Comparison of ENCODE assay signal across 8 cellular contexts in genomic region chr5:172697123-172698121, GRCh38. TPM values are rescaled to one million over a fixed set of nuclear protein-coding genes. Genes with fewer than 3 reads are reported as not detected.
DNase-seq lines count a peak whose midpoint lies in the region; ATAC-seq, FAIRE-seq and TF ChIP-seq lines count a peak whose summit lies in the region.

No MANE protein-coding gene starts in this region.

- DNase-seq in GM10266 (ENCODE audit: extremely low spot score): peak; percentile 85
- peak; percentile 58 to 85 (median 84) for DNase-seq in NCI-H1417 (lab: John Stamatoyannopoulos, UW)
- DNase-seq in T-helper 1 cell: peak; percentile 66 to 84 (median 76)
- peak; percentile 19 to 88 (median 65) for DNase-seq in amygdala (lab: John Stamatoyannopoulos, UW)
- peak; percentile 95 for DNase-seq in right atrium auricular region (ENCODE audit: low spot score)
- DNase-seq in psoas muscle: peak; percentile 85 to 91
- DNase-seq in urothelium cell line (ENCODE audit: low spot score): peak; percentile 86

- H3K27me3 ChIP-seq in right atrium auricular region (no peaks in the 10 kb centered on the region), psoas muscle (ENCODE audit: insufficient read depth in 3 of 3, low read length in 2 of 3) (no peaks in the 10 kb centered on the region)

- peak; percentile 73 for ATAC-seq in HG02610 (IDR thresholded peaks at IDR 0.05; ENCODE audit: unreplicated experiment)
- peak; percentile 82 to 86 (median 84) for ATAC-seq in psoas muscle

- H3K27ac ChIP-seq in right atrium auricular region (peak overlapping the region; percentile 78 to 87), psoas muscle (peak overlapping the region; percentile 61)

- H3K36me3 ChIP-seq in right atrium auricular region (no peaks in the 10 kb centered on the region), psoas muscle (ENCODE audit: insufficient read depth in 1 of 2, low read depth in 1 of 2) (no peaks in the 10 kb centered on the region)

- peak overlapping the region; percentile 36 to 49 for H3K4me3 ChIP-seq in right atrium auricular region
- H3K4me3 ChIP-seq in psoas muscle: peak overlapping the region; percentile 68

- WGBS in psoas muscle, 3 donors: 16 to 18% (median 17%) methylated on average over 36 of the region's 36 CpGs

- no peaks in the 10 kb centered on the region for H3K9me3 ChIP-seq in right atrium auricular region
- H3K9me3 ChIP-seq in psoas muscle: no peaks in the 10 kb centered on the region

- peak; percentile 90 for TF ChIP-seq CTCF in GM10266 (IDR thresholded peaks at IDR 0.05; ENCODE audit: control insufficient read depth, insufficient read depth, low read depth, missing control alignments)
- peak; percentile 79 to 97 for TF ChIP-seq CTCF in right atrium auricular region (IDR thresholded peaks at IDR 0.05)
- TF ChIP-seq CTCF in psoas muscle (IDR thresholded peaks at IDR 0.05): peak; percentile 91

- H3K4me1 ChIP-seq in right atrium auricular region (peaks cover 0 to 71% of the 10 kb centered on the region in 2 donors), psoas muscle (peaks cover 9% of the 10 kb centered on the region)

- peak; percentile 63 for FAIRE-seq in urothelium cell line (lab: Jason Lieb, UNC)

- intact Hi-C loops in psoas muscle (cut with DNase I): loop anchor here (1.0 to 5.0 kb wide), 4 partner anchors 55 to 235 kb away; partner anchors contain the start of gene NEURL1B (in 1 of the 2)

RNA-seq across cellular contexts. Expression of gene NEURL1B, which starts 56.4 kb away (rescaled TPM):
- 10 to 100 TPM; 17.9 to 22.4 TPM for total RNA-seq in right atrium auricular region
- total RNA-seq in psoas muscle: 10 to 100 TPM; 13.7 to 20.4 (median 16.4) TPM
- 1 to 10 TPM; 8.0 to 9.7 (median 8.2) TPM for polyA plus RNA-seq in psoas muscle

Comparison
In these comparisons a context has a peak if more than half of its experiments do, and no peak if none do; other contexts are left out.
1. Peak in every context shown above with its lines: DNase-seq, ATAC-seq, H3K4me3 ChIP-seq and H3K27ac ChIP-seq.